7 cellular contexts compared by ENCODE assay signal in genomic region chr10:108413954-108414353, GRCh38.
"Had no signal": no experiment of that assay in that cellular context is flagged by ENCODE, and none has a peak within 500 bp of the region (broad histone marks: within the 10 kb centered on the region; RNA-seq: fewer than 3 reads in every experiment).

No MANE protein-coding gene starts in this region.

- H3K4me3 ChIP-seq: K562 had no signal

- DNase-seq: IMR-90, KBM-7, KG1 had no signal

- FAIRE-seq: HepG2, HTR-8/SVneo, K562 had no signal

- H3K27ac ChIP-seq: HL-60 had no signal

- ATAC-seq: HepG2, K562 had no signal
